In genomic region chr12:55830601-55831406, GRCh38 we compare ENCODE assay signal across 8 cellular contexts. TPM values are rescaled to one million over a fixed set of nuclear protein-coding genes. Genes with fewer than 3 reads are reported as not detected.
DNase-seq lines count a peak whose midpoint lies in the region; ATAC-seq lines count a peak whose summit lies in the region.

No MANE protein-coding gene starts in this region.

- H3K36me3 Mint-ChIP-seq in dendritic cell treated with granulocyte-macrophage colony-stimulating factor and Interleukin-4, amounts not matched to agents 40 ng/mL and 50 ng/mL, for 4 days (ENCODE audit: low read depth), result peaks cover 46% of the 10 kb centered on the region

- peak overlapping the region; percentile 98 for H3K4me3 Mint-ChIP-seq in dendritic cell treated with granulocyte-macrophage colony-stimulating factor and Interleukin-4, amounts not matched to agents 40 ng/mL and 50 ng/mL, for 4 days

- DNase-seq in ELR (ENCODE audit: low read depth) (peak; percentile 60), NCI-H1092 (lab: John Stamatoyannopoulos, UW) (peak; percentile 36), left lobe of liver (ENCODE audit: low spot score) (peak; percentile 62)
- DNase-seq in activated CD4-positive, alpha-beta T cell treated with anti-CD3 and anti-CD28 coated beads for 4 hours, result peak; percentile 39 to 51
- DNase-seq in stimulated activated CD4-positive, alpha-beta T cell treated with anti-CD3 and anti-CD28 coated beads, Interleukin-2, amount 100 ng/mL, for 24 hours, result peak; percentile 48 to 52

- ATAC-seq in left lobe of liver, result no peak
- ATAC-seq in GM18868 (IDR thresholded peaks at IDR 0.05; ENCODE audit: unreplicated experiment), result no peak
- ATAC-seq in HG03521 (IDR thresholded peaks at IDR 0.05; ENCODE audit: unreplicated experiment), result no peak

- H3K27me3 Mint-ChIP-seq in dendritic cell treated with granulocyte-macrophage colony-stimulating factor and Interleukin-4, amounts not matched to agents 40 ng/mL and 50 ng/mL, for 4 days, result no peaks in the 10 kb centered on the region

- peak overlapping the region; percentile 98 for H3K27ac Mint-ChIP-seq in dendritic cell treated with granulocyte-macrophage colony-stimulating factor and Interleukin-4, amounts not matched to agents 40 ng/mL and 50 ng/mL, for 4 days

- no peaks in the 10 kb centered on the region for H3K9me3 Mint-ChIP-seq in dendritic cell treated with granulocyte-macrophage colony-stimulating factor and Interleukin-4, amounts not matched to agents 40 ng/mL and 50 ng/mL, for 4 days

- H3K4me1 Mint-ChIP-seq in dendritic cell treated with granulocyte-macrophage colony-stimulating factor and Interleukin-4, amounts not matched to agents 40 ng/mL and 50 ng/mL, for 4 days (ENCODE audit: low read depth), result peaks cover 77% of the 10 kb centered on the region

- intact Hi-C loops in dendritic cell treated with granulocyte-macrophage colony-stimulating factor and Interleukin-4, amounts not matched to agents 40 ng/mL and 50 ng/mL, for 4 days (cut with micrococcal nuclease), result no loop called here

RNA-seq across cellular contexts. Expression of gene DNAJC14, which starts 1.4 kb away (rescaled TPM):
- total RNA-seq in left lobe of liver, result 14.2 TPM

RNA-seq across cellular contexts. Expression of gene MMP19, which starts 11.9 kb away (rescaled TPM):
- total RNA-seq in left lobe of liver, result 2.2 TPM

RNA-seq across cellular contexts. Expression of gene ORMDL2, which starts 13.0 kb away (rescaled TPM):
- total RNA-seq in left lobe of liver, result 28.4 TPM

RNA-seq across cellular contexts. Expression of gene SARNP, which starts 13.3 kb away (rescaled TPM):
- 11.9 TPM for total RNA-seq in left lobe of liver
